Comparison of ENCODE assay signal across 8 cellular contexts in genomic region chr2:65350714-65351113, GRCh38.
DNase-seq lines count a peak whose midpoint lies in the region; ATAC-seq and TF ChIP-seq lines count a peak whose summit lies in the region.

No MANE protein-coding gene starts in this region.

- peak; percentile 31 for DNase-seq in UCSD-AML1 (lab: John Stamatoyannopoulos, UW; ENCODE audit: unreplicated experiment)
- DNase-seq in mesothelial cell of epicardium (ENCODE audit: low spot score in 2 of 2, unreplicated experiment in 2 of 2): no peak
- DNase-seq in Ammon's horn (ENCODE audit: low spot score): no peak
- DNase-seq in amygdala (lab: John Stamatoyannopoulos, UW): no peak
- no peak for DNase-seq in kidney tubule cell (ENCODE audit: low spot score)

- peak overlapping the region; percentile 79 for H3K27ac Mint-ChIP-seq in mesothelial cell of epicardium

- peak; percentile 53 for TF ChIP-seq CTCF in GM12874 (IDR thresholded peaks at IDR 0.05; ENCODE audit: insufficient read depth, low read depth, low read length)
- peak; percentile 52 for TF ChIP-seq CTCF in mesothelial cell of epicardium (IDR thresholded peaks at IDR 0.05; ENCODE audit: unreplicated experiment)

- H3K9me3 Mint-ChIP-seq in mesothelial cell of epicardium: no peaks in the 10 kb centered on the region

- no peak overlapping the region for H3K4me3 Mint-ChIP-seq in mesothelial cell of epicardium

- no peaks in the 10 kb centered on the region for H3K36me3 Mint-ChIP-seq in mesothelial cell of epicardium

- H3K27me3 Mint-ChIP-seq in mesothelial cell of epicardium (ENCODE audit: low read depth): no peaks in the 10 kb centered on the region

- ATAC-seq in HG02642 (IDR thresholded peaks at IDR 0.05; ENCODE audit: poor library complexity, unreplicated experiment): peak; percentile 63
- no peak for ATAC-seq in GM21423 (IDR thresholded peaks at IDR 0.05; ENCODE audit: unreplicated experiment)

- H3K4me1 Mint-ChIP-seq in mesothelial cell of epicardium: peaks cover 53% of the 10 kb centered on the region
